ENCODE assay signal across 16 cellular contexts in the genomic region with DNA sequence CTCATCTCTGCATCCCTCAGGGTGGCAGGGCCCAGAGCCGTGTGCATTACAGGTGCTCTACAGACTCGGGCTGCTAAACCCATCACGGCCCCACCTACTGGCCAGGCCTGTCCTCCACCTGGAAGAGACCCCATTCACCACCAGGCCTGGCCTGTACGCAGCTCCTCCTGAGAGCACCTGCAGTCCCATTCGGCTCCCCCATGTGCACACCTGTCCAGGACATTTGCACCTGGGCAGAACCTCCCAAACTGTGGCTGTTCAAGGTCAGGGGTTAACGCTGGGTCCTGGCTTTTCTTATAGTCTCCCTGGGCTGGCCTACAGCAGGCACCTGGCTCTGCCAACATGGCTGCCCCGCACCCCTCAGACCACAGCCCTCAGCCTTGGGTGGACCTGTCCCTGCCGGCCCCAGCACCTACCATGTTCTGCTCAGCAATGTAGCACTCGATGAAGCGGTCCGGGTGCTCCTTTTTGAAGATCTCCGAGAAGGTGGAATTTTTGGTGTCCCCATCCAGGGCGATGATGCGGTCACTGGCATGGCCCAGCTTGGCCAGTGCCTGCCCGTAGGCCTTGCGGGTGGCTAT. TPM values are rescaled to one million over a fixed set of nuclear protein-coding genes. Genes with fewer than 3 reads are reported as not detected.
DNase-seq lines count a peak whose midpoint lies in the region; ATAC-seq, FAIRE-seq and TF ChIP-seq lines count a peak whose summit lies in the region.
"Had no signal": no experiment of that assay in that cellular context is flagged by ENCODE, and none has a peak within 500 bp of the region (broad histone marks: within the 10 kb centered on the region; RNA-seq: fewer than 3 reads in every experiment).

No MANE protein-coding gene starts in this region.

- WGBS in HepG2 (ENCODE audit: low lambda C conversion rate), result 92% methylated on average over 15 of the region's 16 CpGs

- no peaks in the 10 kb centered on the region for H3K27me3 Mint-ChIP-seq in Calu3 (ENCODE audit: unreplicated experiment)
- H3K27me3 Mint-ChIP-seq: CD4-positive, alpha-beta T cell had no signal

- DNase-seq in Calu3, result no peak
- DNase-seq in GM12892 (ENCODE audit: insufficient read length), result peak; percentile 26
- no peak for DNase-seq in RWPE1 (ENCODE audit: low spot score)
- no peak for DNase-seq in HepG2 (ENCODE audit: low spot score)
- DNase-seq in NAMALWA (ENCODE audit: low spot score), result no peak
- no peak for DNase-seq in LoVo (ENCODE audit: low spot score)
- DNase-seq in NCI-H2196 treated with DMSO at 0.1 percent for 48 hours (lab: John Stamatoyannopoulos, UW; ENCODE audit: unreplicated experiment), result no peak
- DNase-seq: activated CD8-positive, alpha-beta memory T cell treated with anti-CD3 and anti-CD28 coated beads for 24 hours; CD4-positive, alpha-beta T cell; dorsolateral prefrontal cortex; esophagus squamous epithelium; NCI-H1092 treated with DMSO at 0.1 percent for 48 hours had no signal

- no peaks in the 10 kb centered on the region for H3K9me3 ChIP-seq in HepG2 (ENCODE audit: low read length)
- H3K9me3 ChIP-seq: esophagus squamous epithelium, prostate gland had no signal

- FAIRE-seq in GM12892 (lab: Jason Lieb, UNC) (no peak), HepG2 (lab: Jason Lieb, UNC) (no peak)
- FAIRE-seq: GM18507, HTR-8/SVneo had no signal

- no peak overlapping the region for H3K4me3 ChIP-seq in HepG2 (replicated peaks in 1 of 3; ENCODE audit: insufficient read depth in 1 of 3, low read depth in 2 of 3, low read length in 3 of 3)
- H3K4me3 ChIP-seq: dorsolateral prefrontal cortex, esophagus squamous epithelium, prostate gland had no signal

- H3K4me1 ChIP-seq in HepG2 (ENCODE audit: insufficient read depth, low read length), result peaks cover 27% of the 10 kb centered on the region
- H3K4me1 ChIP-seq: esophagus squamous epithelium, prostate gland had no signal

- in situ Hi-C loops in HepG2 (cut with HindIII; ENCODE audit: extremely low pct_ligation_motif_present, low pct_unique_long_range_greater_than_20kb), result no loop called here

- CTCF ChIA-PET in Calu3 (lab: Charles Lee) (no interaction called here), RWPE1 (lab: Yijun Ruan, JAX) (interaction anchor here (0.5 to 0.6 kb wide), 2 partner anchors 102 to 1586 kb away, joined by 4 read pairs; no protein-coding TSS in a partner anchor), HepG2 (lab: Yijun Ruan, JAX; ENCODE audit: low intra/inter-chr PET ratio, low total read pairs) (no interaction called here)

- 0 out of 2 replicates have a peak, but pooled peaks have one; percentile 12 for TF ChIP-seq RAD21 in HepG2 (CRISPR knock-in tag; IDR thresholded peaks at IDR 0.05)

- no peak for TF ChIP-seq EP300 in HepG2 (IDR thresholded peaks at IDR 0.05; ENCODE audit: low read depth in 2 of 2, low read length in 2 of 2)
- TF ChIP-seq EP300 in HepG2 (CRISPR knock-in tag; IDR thresholded peaks at IDR 0.05; ENCODE audit: borderline replicate concordance), result no peak

- BruUV-seq in Calu3 (replicated peaks; lab: Mats Ljungman, UMichigan), result no TSS peak
- BruUV-seq in HepG2 (replicated peaks; lab: Mats Ljungman, UMichigan), result no TSS peak

- H2AFZ ChIP-seq in HepG2 (ENCODE audit: low read length), result no peak overlapping the region

- H3K36me3 ChIP-seq in HepG2 (replicated peaks in 1 of 2; ENCODE audit: control insufficient read depth in 1 of 2, insufficient read depth in 2 of 2, low read length in 2 of 2), result peaks cover 67 to 95% of the 10 kb centered on the region in 2 experiments

- H3K9me3 Mint-ChIP-seq in Calu3 (ENCODE audit: low read depth, unreplicated experiment), result no peaks in the 10 kb centered on the region
- H3K9me3 Mint-ChIP-seq: CD4-positive, alpha-beta T cell had no signal

- peak; percentile 13 for TF ChIP-seq CTCF in Calu3 (IDR thresholded peaks at IDR 0.05; ENCODE audit: unreplicated experiment)
- no peak for TF ChIP-seq CTCF in RWPE1 (conservative IDR thresholded peaks at IDR 0.05; ENCODE audit: low read depth)
- peak; percentile 52 for TF ChIP-seq CTCF in HepG2 (CRISPR knock-in tag; IDR thresholded peaks at IDR 0.05)

- 0 out of 2 replicates have a peak, but pooled peaks cover 3% of the 10 kb centered on the region for H4K20me1 ChIP-seq in HepG2 (ENCODE audit: insufficient read depth, low read length)

- no peak overlapping the region for H3K4me3 Mint-ChIP-seq in Calu3 (ENCODE audit: low read depth, unreplicated experiment)
- H3K4me3 Mint-ChIP-seq: CD4-positive, alpha-beta T cell had no signal

- intact Hi-C loops in Calu3 (cut with micrococcal nuclease; ENCODE audit: unreplicated experiment), result no loop called here
- intact Hi-C loops in HepG2 (cut with micrococcal nuclease; ENCODE audit: unreplicated experiment), result no loop called here

- H3K4me1 Mint-ChIP-seq in Calu3 (ENCODE audit: low read depth, unreplicated experiment), result peaks cover 12% of the 10 kb centered on the region

- POLR2A ChIA-PET in RWPE1 (lab: Yijun Ruan, JAX; ENCODE audit: low non-redundant PET) (no interaction called here), HepG2 (lab: Yijun Ruan, JAX) (no interaction called here)

- H3K27me3 ChIP-seq in HepG2 (ENCODE audit: control insufficient read depth in 1 of 2, insufficient read depth in 2 of 2, low read length in 2 of 2), result no peaks in the 10 kb centered on the region
- H3K27me3 ChIP-seq: dorsolateral prefrontal cortex, esophagus squamous epithelium had no signal

- H3K9ac ChIP-seq in HepG2 (ENCODE audit: insufficient read depth, low read depth, low read length), result no peak overlapping the region

- ATAC-seq in HepG2 (peak; percentile 66), HG03460 (IDR thresholded peaks at IDR 0.05; ENCODE audit: unreplicated experiment) (no peak)

- H3K27ac Mint-ChIP-seq in Calu3 (ENCODE audit: unreplicated experiment), result no peak overlapping the region
- H3K27ac Mint-ChIP-seq: CD4-positive, alpha-beta T cell had no signal

- H3K4me2 ChIP-seq in HepG2 (ENCODE audit: low read depth, low read length), result no peak overlapping the region

- no peaks in the 10 kb centered on the region for H3K79me2 ChIP-seq in HepG2 (ENCODE audit: insufficient read depth, low read length)

- H3K36me3 Mint-ChIP-seq in Calu3 (ENCODE audit: insufficient read depth, unreplicated experiment), result peaks cover 78% of the 10 kb centered on the region

- TF ChIP-seq POLR2A in GM12892 (IDR thresholded peaks at IDR 0.05; ENCODE audit: low read depth, low read length), result no peak
- no peak for TF ChIP-seq POLR2A in HepG2 (IDR thresholded peaks at IDR 0.05; ENCODE audit: insufficient read depth in 1 of 2, low read depth in 2 of 2, low read length in 2 of 2)

- H3K27ac ChIP-seq in RWPE1 (peak overlapping the region; percentile 72), HepG2 (ENCODE audit: extremely low read length, insufficient read depth, low read length) (no peak overlapping the region)
- H3K27ac ChIP-seq: esophagus squamous epithelium, prostate gland had no signal

RNA-seq across cellular contexts. Expression of a gene that starts 25.7 kb away (rescaled TPM):
- total RNA-seq in Calu3 (2022) (391 and 446 TPM in 2 replicates), HepG2 (2016; rRNA removed; fragmentation: Illumina TruSeq; extraction: Trizol) (196 and 238 TPM in 2 replicates)
- polyA plus RNA-seq in GM12892 (2012; ENCODE audit: missing spikeins), result 126 TPM
- total RNA-seq in HepG2 (2016; cell fraction: cytosol; rRNA removed; fragmentation: Illumina TruSeq; extraction: Trizol; ENCODE audit: low read depth), result 73.9 and 83.5 TPM in 2 replicates
- total RNA-seq in HepG2 (2016; cell fraction: insoluble cytoplasmic fraction; rRNA removed; fragmentation: Illumina TruSeq; extraction: Trizol), result 153 and 251 TPM in 2 replicates
- total RNA-seq in HepG2 (2016; cell fraction: membrane; rRNA removed; fragmentation: Illumina TruSeq; extraction: Trizol), result 138 and 161 TPM in 2 replicates
- total RNA-seq in HepG2 (2016; cell fraction: nucleus; rRNA removed; fragmentation: Illumina TruSeq; extraction: Trizol), result 157 and 193 TPM in 2 replicates
- 150 and 188 TPM in 2 replicates for polyA plus RNA-seq in HepG2 (2011; rRNA removed)
- 105 and 148 TPM in 2 replicates for polyA plus RNA-seq in HepG2 (2011; cell fraction: cytosol; rRNA removed)
- 113 and 116 TPM in 2 replicates for polyA plus RNA-seq in HepG2 (2011; cell fraction: nucleus; rRNA removed)
- 234 and 367 TPM in 2 replicates for polyA plus RNA-seq in HepG2 (2012)
- 126 and 140 TPM in 2 replicates for polyA plus RNA-seq in HepG2 (2016; cell fraction: cytosol; fragmentation: Illumina TruSeq; extraction: Trizol; ENCODE audit: low read depth)
- polyA plus RNA-seq in HepG2 (2016; cell fraction: insoluble cytoplasmic fraction; fragmentation: Illumina TruSeq; extraction: Trizol; ENCODE audit: low read depth), result 190 and 266 TPM in 2 replicates
- polyA plus RNA-seq in HepG2 (2016; cell fraction: membrane; fragmentation: Illumina TruSeq; extraction: Trizol; ENCODE audit: low read depth), result 168 and 215 TPM in 2 replicates
- 308 and 328 TPM in 2 replicates for polyA plus RNA-seq in HepG2 (2016; cell fraction: nucleus; fragmentation: Illumina TruSeq; extraction: Trizol; ENCODE audit: insufficient read depth, low read depth)
- 280 and 471 TPM in 2 replicates for polyA minus RNA-seq in HepG2 (2011; rRNA and poly(A)+ RNA removed; ENCODE audit: low replicate concordance)
- 128 and 140 TPM in 2 replicates for polyA minus RNA-seq in HepG2 (2011; cell fraction: cytosol; rRNA and poly(A)+ RNA removed)
- polyA minus RNA-seq in HepG2 (2011; cell fraction: nucleus; rRNA and poly(A)+ RNA removed), result 47.4 and 62.7 TPM in 2 replicates
